1 cellular context compared by ENCODE assay signal in the genomic region with DNA sequence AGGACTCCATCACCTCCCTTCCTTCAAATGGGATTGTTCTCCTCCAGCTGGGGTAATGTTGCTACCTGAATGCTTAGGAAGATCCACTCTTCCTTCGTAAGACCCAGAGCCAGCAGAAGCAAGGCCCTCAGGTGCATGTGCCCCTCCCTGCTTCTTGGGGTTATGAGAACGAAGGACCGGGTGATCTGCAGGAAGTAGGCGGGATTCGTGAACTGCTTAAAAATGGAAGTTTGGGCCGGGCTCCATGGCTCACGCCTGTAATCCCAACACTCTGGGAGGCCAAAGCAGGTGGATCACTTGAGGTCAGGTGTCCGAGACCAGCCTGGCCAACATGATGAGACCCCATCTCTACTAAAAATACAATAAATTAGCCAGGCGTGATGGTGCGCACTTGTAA.
TF ChIP-seq lines count a peak whose summit lies in the region.

No MANE protein-coding gene starts in this region.

TF ChIP-seq in K562, 482 proteins besides CTCF, POLR2A, EP300 and RAD21:
- TF ChIP-seq CUX1 (CRISPR knock-in tag; IDR thresholded peaks at IDR 0.05) (no peak), ZNF398 (CRISPR knock-in tag; IDR thresholded peaks at IDR 0.05) (no peak), TEAD4 (IDR thresholded peaks at IDR 0.05; ENCODE audit: low read length) (no peak), TEAD4 (CRISPR knock-in tag; IDR thresholded peaks at IDR 0.05; ENCODE audit: borderline replicate concordance) (no peak), ZNF23 (CRISPR knock-in tag; IDR thresholded peaks at IDR 0.05) (no peak), RNF2 (IDR thresholded peaks at IDR 0.05) (no peak), ZBTB33 (CRISPR knock-in tag; IDR thresholded peaks at IDR 0.05) (no peak)
- TF ChIP-seq, protein P1, sequence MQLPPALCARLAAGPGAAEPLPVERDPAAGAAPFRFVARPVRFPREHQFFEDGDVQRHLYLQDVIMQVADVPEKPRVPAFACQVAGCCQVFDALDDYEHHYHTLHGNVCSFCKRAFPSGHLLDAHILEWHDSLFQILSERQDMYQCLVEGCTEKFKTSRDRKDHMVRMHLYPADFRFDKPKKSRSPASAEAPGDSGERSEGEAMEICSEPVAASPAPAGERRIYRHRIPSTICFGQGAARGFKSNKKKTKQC (CRISPR knock-in tag; IDR thresholded peaks at IDR 0.05): no peak
